Comparison of ENCODE assay signal across 8 cellular contexts in the genomic region with DNA sequence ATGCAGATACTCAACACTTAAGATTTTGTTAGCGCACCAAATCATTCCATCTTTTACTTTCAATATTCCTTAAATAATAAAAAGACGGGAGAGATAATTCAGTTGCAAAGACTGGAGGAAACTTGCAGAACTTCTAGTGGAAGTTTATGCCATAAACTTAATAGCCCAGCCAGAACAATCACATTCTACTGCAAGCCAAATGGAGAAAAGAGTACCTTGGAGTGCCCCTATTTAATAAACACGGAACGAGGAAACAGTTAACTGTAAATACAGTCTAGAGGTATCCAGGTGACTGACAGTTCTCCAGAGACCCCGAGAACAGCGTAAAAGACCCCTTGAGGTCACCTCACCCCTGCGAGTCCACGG. TPM values are rescaled to one million over a fixed set of nuclear protein-coding genes. Genes with fewer than 3 reads are reported as not detected.
A peak's percentile ranks its signal among the peaks of the same experiment; 100 is the strongest.
DNase-seq lines count a peak whose midpoint lies in the region; ATAC-seq and TF ChIP-seq lines count a peak whose summit lies in the region.

No MANE protein-coding gene starts in this region.

- H3K4me3 ChIP-seq in AG04450 (ENCODE audit: low read depth, low read length) (peak overlapping the region; percentile 99), mesendoderm (ENCODE audit: low read length) (peak overlapping the region; percentile 96)

- CTCF ChIA-PET in AG04450 (lab: Charles Lee) = no interaction called here
- CTCF ChIA-PET in MCF 10A (lab: Yijun Ruan, JAX) = interaction anchor here (0.7 kb wide), 1 partner anchor 9 kb away, joined by 3 read pairs; no protein-coding TSS in a partner anchor

- BruUV-seq in MCF 10A (replicated peaks; lab: Mats Ljungman, UMichigan) = no TSS peak

- H2BK120ac ChIP-seq in mesendoderm (ENCODE audit: low read depth, low read length) = no peak overlapping the region

- peak overlapping the region; percentile 97 for H3K56ac ChIP-seq in mesendoderm (ENCODE audit: low read length)

- peak; percentile 23 for ATAC-seq in GM18909 (IDR thresholded peaks at IDR 0.05; ENCODE audit: poor library complexity, unreplicated experiment)
- peak; percentile 25 for ATAC-seq in HG03520 (IDR thresholded peaks at IDR 0.05; ENCODE audit: unreplicated experiment)

- intact Hi-C loops in MCF 10A (cut with micrococcal nuclease) = loop anchor here (10.0 kb wide), 1 partner anchor 1990 kb away; no protein-coding TSS in a partner anchor

- H3K27me3 ChIP-seq in AG04450 (ENCODE audit: control insufficient read depth, insufficient read depth, low read length) (no peaks in the 10 kb centered on the region), mesendoderm (ENCODE audit: insufficient read depth, low read length, poor library complexity) (no peaks in the 10 kb centered on the region)

- no peak overlapping the region for H2BK15ac ChIP-seq in mesendoderm (replicated peaks; ENCODE audit: low read depth)

- H3K36me3 ChIP-seq in mesendoderm (ENCODE audit: control insufficient read depth, insufficient read depth, low read length) = no peaks in the 10 kb centered on the region

- peak overlapping the region; percentile 98 for H3K27ac Mint-ChIP-seq in MCF 10A (ENCODE audit: low read depth, unreplicated experiment)

- H2BK5ac ChIP-seq in mesendoderm (ENCODE audit: low read length) = no peak overlapping the region

- POLR2A ChIA-PET in AG04450 (lab: Yijun Ruan, JAX) (no interaction called here), MCF 10A (lab: Yijun Ruan, JAX) (no interaction called here)

- H3K36me3 Mint-ChIP-seq in MCF 10A (ENCODE audit: insufficient read depth, unreplicated experiment) = peaks cover 18% of the 10 kb centered on the region

- no peak overlapping the region for H4K5ac ChIP-seq in mesendoderm (ENCODE audit: low read length)

- H3K27me3 Mint-ChIP-seq in MCF 10A (ENCODE audit: insufficient read depth, unreplicated experiment) = no peaks in the 10 kb centered on the region

- DNase-seq in AG04450 (ENCODE audit: low read depth, low spot score) (no peak), MCF 10A (ENCODE audit: unreplicated experiment) (no peak), mesendoderm (no peak), SHP77 (lab: John Stamatoyannopoulos, UW) (no peak), COLO668 (lab: John Stamatoyannopoulos, UW; ENCODE audit: unreplicated experiment) (no peak), HK-2 (ENCODE audit: unreplicated experiment) (no peak)

- no peaks in the 10 kb centered on the region for H3K9me3 Mint-ChIP-seq in MCF 10A (ENCODE audit: unreplicated experiment)

- peaks cover 25% of the 10 kb centered on the region for H3K4me1 Mint-ChIP-seq in MCF 10A (ENCODE audit: insufficient read depth, unreplicated experiment)

- no peaks in the 10 kb centered on the region; the same call in 1 of the 2 replicates for H3K9me3 ChIP-seq in AG04450 (ENCODE audit: control insufficient read depth, insufficient read depth, low read length)

- H3K4me2 ChIP-seq in mesendoderm (ENCODE audit: low read length) = peak overlapping the region; percentile 49

- no peak overlapping the region for H4K8ac ChIP-seq in mesendoderm (ENCODE audit: low read depth, low read length)

- H3K4me3 Mint-ChIP-seq in MCF 10A (ENCODE audit: unreplicated experiment) = peak overlapping the region; percentile 95

- no CpG with 5 or more reads among the region's 8 CpGs for WGBS in mesendoderm (ENCODE audit: extremely low coverage, insufficient coverage, low lambda C conversion rate)

- H3K27ac ChIP-seq in AG04450 (ENCODE audit: low read depth, low read length) (peak overlapping the region; percentile 97), mesendoderm (ENCODE audit: low read depth, low read length) (no peak overlapping the region)

- H3K4me1 ChIP-seq in mesendoderm (ENCODE audit: control insufficient read depth, low read depth, low read length) = peaks cover 3% of the 10 kb centered on the region

- no peaks in the 10 kb centered on the region for H3K79me1 ChIP-seq in mesendoderm (ENCODE audit: low read length)

- peak overlapping the region; percentile 72 for H3K18ac ChIP-seq in mesendoderm (ENCODE audit: low read length)

- no peak overlapping the region for H2AK5ac ChIP-seq in mesendoderm (ENCODE audit: low read length)

- no peak overlapping the region for H3K23ac ChIP-seq in mesendoderm (ENCODE audit: low read length)

- H3K9ac ChIP-seq in mesendoderm (ENCODE audit: low read length) = peak overlapping the region; percentile 96

- TF ChIP-seq CTCF in AG04450 (IDR thresholded peaks at IDR 0.05; ENCODE audit: low read depth, low read length) (no peak), MCF 10A (IDR thresholded peaks at IDR 0.05; ENCODE audit: unreplicated experiment) (no peak)

- peaks cover 8% of the 10 kb centered on the region for H3K79me2 ChIP-seq in mesendoderm (ENCODE audit: control insufficient read depth, insufficient read depth, low read length)

- no peak overlapping the region for H3K4ac ChIP-seq in mesendoderm (ENCODE audit: low read depth, low read length)

RNA-seq across cellular contexts. Expression of a gene that starts 0.6 kb away (rescaled TPM):
- polyA plus RNA-seq in AG04450 (2011; rRNA removed) = 29.0 and 38.2 TPM in 2 replicates
- 10.7 and 17.5 TPM in 2 replicates for polyA minus RNA-seq in AG04450 (2011; rRNA and poly(A)+ RNA removed)
- 22.0 and 27.4 TPM in 2 replicates for total RNA-seq in MCF 10A (2022)
- polyA plus RNA-seq in mesendoderm (2013, experiment 1 of 2) = 8.5 TPM
- polyA plus RNA-seq in mesendoderm (2013, experiment 2 of 2) = 8.5 TPM
